9 cellular contexts compared by ENCODE assay signal in the genomic region with DNA sequence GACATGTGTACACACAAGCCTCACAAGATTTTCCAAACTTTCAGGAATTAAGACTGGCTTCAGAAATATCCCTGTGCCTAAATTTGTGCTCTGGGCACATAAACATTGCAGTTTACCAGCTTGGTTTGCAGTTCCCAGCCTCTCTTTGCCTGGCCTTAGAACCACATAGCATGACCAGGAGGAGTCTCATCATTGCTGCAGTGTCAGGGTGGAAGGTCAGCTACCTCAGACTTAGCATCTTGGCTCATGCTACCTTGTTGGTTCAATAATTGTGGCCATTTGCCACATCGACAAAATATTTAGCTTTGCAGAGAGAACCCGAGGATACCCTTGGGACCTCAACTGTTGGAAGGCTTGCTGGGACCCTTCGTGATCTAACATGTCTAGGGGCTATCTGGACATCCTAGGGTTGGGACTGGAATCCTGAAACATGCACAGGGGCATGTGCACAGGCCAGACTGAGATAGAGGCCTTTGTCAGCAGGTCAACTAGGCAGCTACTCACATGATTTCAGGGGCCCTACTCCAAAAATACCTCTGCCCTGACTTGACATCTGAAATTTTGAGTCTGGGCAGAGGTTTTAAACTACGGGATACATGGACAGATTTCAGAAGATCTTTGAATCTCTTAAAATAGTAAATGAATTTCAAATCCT. TPM values are rescaled to one million over a fixed set of nuclear protein-coding genes. Genes with fewer than 3 reads are reported as not detected.
"Had no signal": no experiment of that assay in that cellular context is flagged by ENCODE, and none has a peak within 500 bp of the region (broad histone marks: within the 10 kb centered on the region; RNA-seq: fewer than 3 reads in every experiment).

No MANE protein-coding gene starts in this region.

- H3K9me3 Mint-ChIP-seq: GM23338, H9 had no signal

- H3K4me3 ChIP-seq: GM23338, K562 had no signal

- H2AFZ ChIP-seq: GM23338 had no signal

- ATAC-seq: GM23338, K562 had no signal

- DNase-seq: H9, HCEC 1CT, IMR-90, KG1 had no signal

- FAIRE-seq: H1, H54, K562 had no signal

- H3K4me3 Mint-ChIP-seq: GM23338, H9 had no signal

- H3K4me1 Mint-ChIP-seq: GM23338, H9 had no signal

- H3K27ac Mint-ChIP-seq: GM23338, H9 had no signal

- H3K4me2 ChIP-seq: GM23338 had no signal

RNA-seq across cellular contexts. Expression of a gene that starts 8.0 kb away (rescaled TPM):
- total RNA-seq: GM23338, H1, H9, HT-29, IMR-90, K562 had no signal
- polyA plus RNA-seq: H1, IMR-90 had no signal

RNA-seq across cellular contexts. Expression of a gene that starts 38.6 kb away (rescaled TPM):
- total RNA-seq: GM23338, H1, H9, HT-29, IMR-90, K562 had no signal
- polyA plus RNA-seq: GM23338, H1, IMR-90, K562 had no signal
